In the genomic region with DNA sequence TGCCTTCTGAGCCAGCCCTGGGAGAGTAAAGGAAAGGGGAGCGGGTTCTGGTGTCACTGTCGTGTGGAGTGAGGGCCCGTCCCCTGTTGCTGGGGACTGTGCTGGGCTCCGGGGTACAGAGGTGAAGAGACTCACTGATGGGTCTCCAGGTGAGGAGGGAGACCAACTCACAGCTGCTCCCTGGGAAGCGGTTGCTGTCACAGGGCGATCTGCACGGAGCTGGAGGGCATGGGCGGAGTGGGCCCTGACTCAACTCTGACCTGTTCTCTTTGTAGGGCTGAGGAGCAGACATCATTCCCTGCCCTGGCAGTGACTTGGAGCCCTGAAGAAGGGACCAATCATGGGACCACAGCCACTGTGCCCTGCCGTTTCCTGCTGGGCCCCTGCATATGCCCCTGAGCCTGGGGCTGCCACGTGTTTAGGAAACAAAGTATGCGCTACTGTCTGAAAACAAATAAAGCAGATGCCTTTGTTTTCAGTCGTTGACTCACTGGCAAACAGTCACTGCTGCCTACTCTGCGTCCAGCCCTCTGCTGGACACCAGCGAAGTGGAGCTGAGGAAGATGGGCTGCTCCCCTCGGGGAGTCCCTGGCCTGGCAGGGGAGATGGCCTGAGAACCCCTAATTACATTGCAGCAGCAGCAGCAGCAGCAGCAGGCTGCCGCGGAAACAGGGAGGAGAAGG, we compare ENCODE assay signal across 9 cellular contexts. TPM values are rescaled to one million over a fixed set of nuclear protein-coding genes. Genes with fewer than 3 reads are reported as not detected.
DNase-seq lines count a peak whose midpoint lies in the region; ATAC-seq and TF ChIP-seq lines count a peak whose summit lies in the region.
"Had no signal": no experiment of that assay in that cellular context is flagged by ENCODE, and none has a peak within 500 bp of the region (broad histone marks: within the 10 kb centered on the region; RNA-seq: fewer than 3 reads in every experiment).

No MANE protein-coding gene starts in this region.

- no peaks in the 10 kb centered on the region for H3K27me3 ChIP-seq in right lobe of liver

- CTCF ChIA-PET in MCF 10A (lab: Yijun Ruan, JAX), result interaction anchor here (0.7 to 5.1 kb wide), 5 partner anchors 19 to 208 kb away, joined by 3 to 48 read pairs (median 5); no protein-coding TSS in a partner anchor
- CTCF ChIA-PET in Calu3 (lab: Charles Lee), result interaction anchor here (2.0 kb wide), 1 partner anchor 10 kb away, joined by 4 read pairs; no protein-coding TSS in a partner anchor

- no peaks in the 10 kb centered on the region for H3K4me1 ChIP-seq in right lobe of liver

- BruUV-seq in MCF 10A (replicated peaks; lab: Mats Ljungman, UMichigan), result no TSS peak
- no TSS peak for BruUV-seq in Calu3 (replicated peaks; lab: Mats Ljungman, UMichigan)

- no peaks in the 10 kb centered on the region for H3K9me3 Mint-ChIP-seq in MCF 10A (ENCODE audit: unreplicated experiment)
- no peaks in the 10 kb centered on the region for H3K9me3 Mint-ChIP-seq in Calu3 (ENCODE audit: low read depth, unreplicated experiment)

- TF ChIP-seq POLR2A in right lobe of liver (IDR thresholded peaks at IDR 0.05), result no peak

- H3K4me3 Mint-ChIP-seq in MCF 10A (ENCODE audit: unreplicated experiment), result no peak overlapping the region
- no peak overlapping the region for H3K4me3 Mint-ChIP-seq in Calu3 (ENCODE audit: low read depth, unreplicated experiment)

- no peak for ATAC-seq in right lobe of liver

- H3K27ac Mint-ChIP-seq in MCF 10A (ENCODE audit: low read depth, unreplicated experiment) (peak overlapping the region; percentile 55), Calu3 (ENCODE audit: unreplicated experiment) (no peak overlapping the region)

- peak; percentile 23 for DNase-seq in AG09319 (ENCODE audit: extremely low read depth, low read depth)
- DNase-seq in HT1080 (ENCODE audit: low read depth), result peak; percentile 83
- DNase-seq in MCF 10A (ENCODE audit: unreplicated experiment), result peak; percentile 62
- peak in 2 of 3 donors; percentile 12 to 50 for DNase-seq in right lobe of liver
- no peak for DNase-seq in NCI-H2029 treated with DMSO at 0.1 percent for 48 hours (lab: John Stamatoyannopoulos, UW)
- DNase-seq in stimulated activated CD4-positive, alpha-beta T cell treated with anti-CD3 and anti-CD28 coated beads, Interleukin-4, amount 100 ng/mL, for 1 hour, result no peak
- no peak for DNase-seq in central memory CD4-positive, alpha-beta T cell
- DNase-seq in Calu3, result no peak
- DNase-seq: T-helper 2 cell had no signal

- H3K27me3 Mint-ChIP-seq in MCF 10A (ENCODE audit: insufficient read depth, unreplicated experiment) (no peaks in the 10 kb centered on the region), Calu3 (ENCODE audit: unreplicated experiment) (no peaks in the 10 kb centered on the region)

- no peak overlapping the region for H3K27ac ChIP-seq in right lobe of liver

- peaks cover 11% of the 10 kb centered on the region for H3K36me3 Mint-ChIP-seq in MCF 10A (ENCODE audit: insufficient read depth, unreplicated experiment)
- peaks cover 8% of the 10 kb centered on the region for H3K36me3 Mint-ChIP-seq in Calu3 (ENCODE audit: insufficient read depth, unreplicated experiment)

- intact Hi-C loops in MCF 10A (cut with micrococcal nuclease) (loop anchor here (1.0 to 2.0 kb wide), 2 partner anchors 101 to 208 kb away; no protein-coding TSS in a partner anchor), right lobe of liver (cut with DNase I) (loop anchor here in 1 of 2 donors (10.0 kb wide), 1 partner anchor 205 kb away; no protein-coding TSS in a partner anchor), Calu3 (cut with micrococcal nuclease; ENCODE audit: unreplicated experiment) (no loop called here)

- peaks cover 22% of the 10 kb centered on the region for H3K4me1 Mint-ChIP-seq in MCF 10A (ENCODE audit: insufficient read depth, unreplicated experiment)
- H3K4me1 Mint-ChIP-seq in Calu3 (ENCODE audit: low read depth, unreplicated experiment), result no peaks in the 10 kb centered on the region

- no peaks in the 10 kb centered on the region for H3K9me3 ChIP-seq in right lobe of liver

- WGBS in right lobe of liver (ENCODE audit: insufficient coverage, low coverage, low lambda C conversion rate, missing lambda C conversion rate), result 100% methylated on average over 3 of the region's 17 CpGs

- TF ChIP-seq CTCF in AG09319 (IDR thresholded peaks at IDR 0.05; ENCODE audit: low read depth, low read length) (peak; percentile 56), MCF 10A (IDR thresholded peaks at IDR 0.05; ENCODE audit: unreplicated experiment) (peak; percentile 24), right lobe of liver (IDR thresholded peaks at IDR 0.05) (no peak), Calu3 (IDR thresholded peaks at IDR 0.05; ENCODE audit: unreplicated experiment) (no peak)

- POLR2A ChIA-PET in MCF 10A (lab: Yijun Ruan, JAX), result interaction anchor here (0.7 to 0.9 kb wide), 2 partner anchors 42 to 207 kb away, joined by 3 to 4 read pairs; no protein-coding TSS in a partner anchor

- no peaks in the 10 kb centered on the region for H3K36me3 ChIP-seq in right lobe of liver

- H3K4me3 ChIP-seq in right lobe of liver, result no peak overlapping the region

RNA-seq across cellular contexts. Expression of a gene that starts 22.9 kb away (rescaled TPM):
- 133 and 163 TPM in 2 replicates for total RNA-seq in HT1080 (2014; rRNA removed; shearing (Covaris generic))
- 82.5 and 95.4 TPM in 2 replicates for polyA plus RNA-seq in HT1080 (2015; cell fraction: cytosol; rRNA removed)
- 239 and 264 TPM in 2 replicates for polyA plus RNA-seq in HT1080 (2015; cell fraction: nucleus; rRNA removed)
- total RNA-seq in MCF 10A (2022) (42.1 and 48.4 TPM in 2 replicates), right lobe of liver (1 to 10 TPM; 2.0 to 8.7 (median 5.6) TPM), Calu3 (2022) (81.1 and 84.3 TPM in 2 replicates)

Comparison
In these comparisons a context has a peak if more than half of its experiments do, and no peak if none do; other contexts are left out.
1. DNase-seq: peak in AG09319 (single experiment), HT1080 (single experiment), MCF 10A (single experiment) and right lobe of liver (2 of 3); none in NCI-H2029 treated with DMSO at 0.1 percent for 48 hours (single experiment), stimulated activated CD4-positive, alpha-beta T cell treated with anti-CD3 and anti-CD28 coated beads, Interleukin-4, amount 100 ng/mL, for 1 hour (single experiment), central memory CD4-positive, alpha-beta T cell (single experiment) and Calu3 (single experiment).
2. CTCF ChIP-seq: peak in AG09319 (single experiment) and MCF 10A (single experiment); none in right lobe of liver (0 of 4) and Calu3 (single experiment).